ENCODE assay signal across 20 cellular contexts in the genomic region with DNA sequence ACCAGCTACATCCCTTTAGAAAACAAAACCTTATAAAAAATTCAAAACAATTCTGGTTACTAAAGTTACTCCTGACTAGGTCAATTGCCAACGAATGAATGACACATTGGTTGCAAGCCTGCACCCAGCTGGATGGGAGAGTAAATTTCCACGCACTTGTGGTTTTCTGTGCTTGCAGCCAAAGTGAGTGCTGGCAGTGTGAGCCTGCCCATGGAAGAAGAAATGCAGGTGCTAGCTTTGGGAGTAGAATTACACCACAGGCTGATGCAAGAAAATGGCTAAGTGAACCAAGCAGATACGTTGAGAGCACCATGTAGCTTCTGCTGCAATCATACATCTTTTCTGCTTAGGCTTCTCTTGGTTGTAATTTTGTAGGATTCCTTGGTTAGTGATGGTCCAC.
A peak's percentile ranks its signal among the peaks of the same experiment; 100 is the strongest.
DNase-seq lines count a peak whose midpoint lies in the region; ATAC-seq, FAIRE-seq and TF ChIP-seq lines count a peak whose summit lies in the region.
"Had no signal": no experiment of that assay in that cellular context is flagged by ENCODE, and none has a peak within 500 bp of the region (broad histone marks: within the 10 kb centered on the region; RNA-seq: fewer than 3 reads in every experiment).

No MANE protein-coding gene starts in this region.

- no peaks in the 10 kb centered on the region for H3K27me3 ChIP-seq in DND-41 (ENCODE audit: insufficient read depth, low read length, poor library complexity)
- no peaks in the 10 kb centered on the region for H3K27me3 ChIP-seq in MG63
- H3K27me3 ChIP-seq in astrocyte (ENCODE audit: insufficient read depth, low read length): no peaks in the 10 kb centered on the region
- no peaks in the 10 kb centered on the region for H3K27me3 ChIP-seq in kidney epithelial cell (ENCODE audit: control insufficient read depth, insufficient read depth, low read length)

- H3K79me2 ChIP-seq in DND-41 (ENCODE audit: insufficient read depth, low read length) (no peaks in the 10 kb centered on the region), astrocyte (ENCODE audit: insufficient read depth, low read length) (no peaks in the 10 kb centered on the region)

- intact Hi-C loops in Right ventricle myocardium superior (cut with DNase I): no loop called here

- no peak for FAIRE-seq in astrocyte (lab: Jason Lieb, UNC)
- FAIRE-seq: RCC 7860 had no signal

- H3K27ac Mint-ChIP-seq in astrocyte (ENCODE audit: unreplicated experiment): peak overlapping the region; percentile 64
- H3K27ac Mint-ChIP-seq: activated T-helper 2 cell treated with anti-CD3 and anti-CD28 coated beads, Interferon-gamma antibody, Interleukin-2, Interleukin-4, amounts not matched to agents 10 μg/mL and 5 μg/mL and 100 μg/mL, durations not matched to agents 14 hours and 24 hours and 36 hours; brain; endodermal cell; nephron; stimulated activated memory B cell treated with anti-CD40 and anti-IgM and Interleukin-4, amounts not matched to agents 10 μg/mL and 1 μg/mL and 100 μg/mL, for 72 hours had no signal

- H3K9ac ChIP-seq in DND-41 (ENCODE audit: low read depth, low read length) (peak overlapping the region; percentile 29; the same call in 1 of the 2 replicates), astrocyte (ENCODE audit: low read length) (no peak overlapping the region)

- H3K4me1 Mint-ChIP-seq in astrocyte (ENCODE audit: low read depth, unreplicated experiment): peaks cover 15% of the 10 kb centered on the region
- H3K4me1 Mint-ChIP-seq: nephron; stimulated activated memory B cell treated with anti-CD40 and anti-IgM and Interleukin-4, amounts not matched to agents 10 μg/mL and 1 μg/mL and 100 μg/mL, for 72 hours had no signal

- peak; percentile 94 for ATAC-seq in DND-41 (ENCODE audit: insufficient read depth, low read depth)
- no peak for ATAC-seq in Right ventricle myocardium superior (ENCODE audit: poor library complexity)
- ATAC-seq in GM21447 (IDR thresholded peaks at IDR 0.05; ENCODE audit: unreplicated experiment): no peak
- ATAC-seq: heart right ventricle; stimulated activated memory B cell treated with anti-CD40 and anti-IgM and Interleukin-4, amounts not matched to agents 10 μg/mL and 1 μg/mL and 100 μg/mL, for 72 hours had no signal

- H3K9me3 ChIP-seq in DND-41 (ENCODE audit: insufficient read depth, low read length, severe bottlenecking): no peaks in the 10 kb centered on the region
- H3K9me3 ChIP-seq in MG63: no peaks in the 10 kb centered on the region
- no peaks in the 10 kb centered on the region for H3K9me3 ChIP-seq in astrocyte (ENCODE audit: insufficient read depth, low read depth, low read length)

- H3K4me1 ChIP-seq in DND-41 (ENCODE audit: insufficient read depth, low read length) (peaks cover 44% of the 10 kb centered on the region), astrocyte (ENCODE audit: insufficient read depth, low read length) (no peaks in the 10 kb centered on the region)
- H3K4me1 ChIP-seq: heart right ventricle had no signal

- peak; percentile 84 for DNase-seq in DND-41
- DNase-seq in MG63: peak; percentile 43
- peak; percentile 85 for DNase-seq in astrocyte (ENCODE audit: low read depth)
- DNase-seq in kidney epithelial cell (ENCODE audit: low read depth): peak; percentile 54
- DNase-seq in Right ventricle myocardium superior: no peak
- DNase-seq in effector CD4-positive, alpha-beta T cell: no peak
- DNase-seq in GM19238 (ENCODE audit: insufficient read length, low spot score): no peak
- DNase-seq: activated CD4-positive, alpha-beta T cell treated with anti-CD3 and anti-CD28 coated beads, Interleukin-2, amount 50 U/mL, for 48 hours; endodermal cell; heart right ventricle; NCI-H446; stimulated activated CD4-positive, alpha-beta T cell treated with anti-CD3 and anti-CD28 coated beads, Interleukin-4, amount 100 ng/mL, for 24 hours; T-helper 2 cell had no signal

- peak overlapping the region; percentile 41 for H2AFZ ChIP-seq in DND-41 (ENCODE audit: low read depth, low read length)
- no peak overlapping the region for H2AFZ ChIP-seq in astrocyte (ENCODE audit: low read depth, low read length)

- H3K4me2 ChIP-seq in DND-41 (ENCODE audit: insufficient read depth, low read length): peak overlapping the region; percentile 35
- H3K4me2 ChIP-seq in astrocyte (ENCODE audit: low read length): no peak overlapping the region

- H3K36me3 ChIP-seq in DND-41 (ENCODE audit: insufficient read depth, low read length) (no peaks in the 10 kb centered on the region), MG63 (no peaks in the 10 kb centered on the region), astrocyte (ENCODE audit: insufficient read depth, low read length) (no peaks in the 10 kb centered on the region), kidney epithelial cell (ENCODE audit: control insufficient read depth, insufficient read depth, low read length) (no peaks in the 10 kb centered on the region)
- H3K36me3 ChIP-seq: heart right ventricle had no signal

- peak overlapping the region; percentile 8 for H3K4me3 Mint-ChIP-seq in astrocyte (ENCODE audit: unreplicated experiment)
- H3K4me3 Mint-ChIP-seq: brain; endodermal cell; nephron; stimulated activated memory B cell treated with anti-CD40 and anti-IgM and Interleukin-4, amounts not matched to agents 10 μg/mL and 1 μg/mL and 100 μg/mL, for 72 hours had no signal

- no peaks in the 10 kb centered on the region for H3K27me3 Mint-ChIP-seq in astrocyte (ENCODE audit: low read depth, unreplicated experiment)
- H3K27me3 Mint-ChIP-seq: stimulated activated memory B cell treated with anti-CD40 and anti-IgM and Interleukin-4, amounts not matched to agents 10 μg/mL and 1 μg/mL and 100 μg/mL, for 72 hours had no signal

- H4K20me1 ChIP-seq in DND-41 (ENCODE audit: insufficient read depth, low read length) (no peaks in the 10 kb centered on the region), astrocyte (ENCODE audit: insufficient read depth, low read length) (no peaks in the 10 kb centered on the region)

- H3K9me3 Mint-ChIP-seq in astrocyte (ENCODE audit: unreplicated experiment): no peaks in the 10 kb centered on the region
- H3K9me3 Mint-ChIP-seq: activated T-helper 2 cell treated with anti-CD3 and anti-CD28 coated beads, Interferon-gamma antibody, Interleukin-2, Interleukin-4, amounts not matched to agents 10 μg/mL and 5 μg/mL and 100 μg/mL, durations not matched to agents 14 hours and 24 hours and 36 hours; stimulated activated memory B cell treated with anti-CD40 and anti-IgM and Interleukin-4, amounts not matched to agents 10 μg/mL and 1 μg/mL and 100 μg/mL, for 72 hours had no signal

- H3K27ac ChIP-seq in DND-41 (ENCODE audit: low read length) (peak overlapping the region; percentile 77), astrocyte (ENCODE audit: low read depth, low read length) (no peak overlapping the region)
- H3K27ac ChIP-seq: C4-2B, heart right ventricle had no signal

- no peak overlapping the region for H3K4me3 ChIP-seq in DND-41 (ENCODE audit: low read depth in 1 of 2, low read length in 2 of 2)
- no peak overlapping the region for H3K4me3 ChIP-seq in MG63
- H3K4me3 ChIP-seq in astrocyte (ENCODE audit: insufficient read depth, low read depth, low read length): no peak overlapping the region
- H3K4me3 ChIP-seq in kidney epithelial cell (ENCODE audit: low read depth, low read length): no peak overlapping the region
- H3K4me3 ChIP-seq: heart right ventricle had no signal

- TF ChIP-seq CTCF in DND-41 (IDR thresholded peaks at IDR 0.05; ENCODE audit: borderline replicate concordance, extremely low read depth, low read length, poor library complexity, severe bottlenecking) (peak; percentile 8), astrocyte (IDR thresholded peaks at IDR 0.05; ENCODE audit: insufficient read depth, low read depth, low read length) (no peak), kidney epithelial cell (IDR thresholded peaks at IDR 0.05; ENCODE audit: insufficient read depth, low read length, poor library complexity, severe bottlenecking) (no peak)

- no peaks in the 10 kb centered on the region for H3K36me3 Mint-ChIP-seq in astrocyte (ENCODE audit: low read depth, unreplicated experiment)
- H3K36me3 Mint-ChIP-seq: brain; stimulated activated memory B cell treated with anti-CD40 and anti-IgM and Interleukin-4, amounts not matched to agents 10 μg/mL and 1 μg/mL and 100 μg/mL, for 72 hours had no signal

Comparison
In these comparisons a context has a peak if more than half of its experiments do, and no peak if none do; other contexts are left out.
1. DNase-seq: peak in DND-41 (single experiment), MG63 (single experiment), astrocyte (single experiment) and kidney epithelial cell (single experiment); none in Right ventricle myocardium superior (single experiment), effector CD4-positive, alpha-beta T cell (single experiment) and GM19238 (single experiment).